8 cellular contexts compared by ENCODE assay signal in genomic region chr11:6320411-6321207, GRCh38. TPM values are rescaled to one million over a fixed set of nuclear protein-coding genes. Genes with fewer than 3 reads are reported as not detected.
DNase-seq lines count a peak whose midpoint lies in the region; ATAC-seq and TF ChIP-seq lines count a peak whose summit lies in the region.

Gene CAVIN3 (minus strand): TSS chr11:6320501. CDS start chr11:6320476, 25 bp downstream.

- peaks cover 6% of the 10 kb centered on the region for H3K27me3 ChIP-seq in effector memory CD4-positive, alpha-beta T cell (replicated peaks; ENCODE audit: control insufficient read depth, insufficient read depth, low read length, poor library complexity, severe bottlenecking)

- H3K27ac Mint-ChIP-seq in WTC11, result peak within 1 kb of the TSS; percentile 92
- H3K27ac Mint-ChIP-seq in stimulated activated naive B cell treated with anti-CD40 and anti-IgM and Interleukin-4, amounts not matched to agents 10 μg/mL and 1 μg/mL and 100 μg/mL, for 72 hours, result peak within 1 kb of the TSS; percentile 94

- no peaks in the 10 kb centered on the region for H3K9me3 ChIP-seq in effector memory CD4-positive, alpha-beta T cell (ENCODE audit: control insufficient read depth, low read length)

- no peak within 1 kb of the TSS for H3K27ac ChIP-seq in effector memory CD4-positive, alpha-beta T cell (ENCODE audit: insufficient read depth, low read length, poor library complexity, severe bottlenecking)

- H3K36me3 Mint-ChIP-seq in WTC11, result no peaks in the 10 kb centered on the region
- H3K36me3 Mint-ChIP-seq in stimulated activated naive B cell treated with anti-CD40 and anti-IgM and Interleukin-4, amounts not matched to agents 10 μg/mL and 1 μg/mL and 100 μg/mL, for 72 hours, result no peaks in the 10 kb centered on the region

- ATAC-seq in GM18517 (IDR thresholded peaks at IDR 0.05; ENCODE audit: unreplicated experiment), result peak; percentile 39
- peak; percentile 47 for ATAC-seq in HG02981 (IDR thresholded peaks at IDR 0.05; ENCODE audit: unreplicated experiment)
- peak; percentile 16 for ATAC-seq in WTC11
- ATAC-seq in stimulated activated naive B cell treated with anti-CD40 and anti-IgM and Interleukin-4, amounts not matched to agents 10 μg/mL and 1 μg/mL and 100 μg/mL, for 72 hours (replicated peaks), result peak; percentile 73 to 76

- no peaks in the 10 kb centered on the region for H3K36me3 ChIP-seq in effector memory CD4-positive, alpha-beta T cell (ENCODE audit: control insufficient read depth, insufficient read depth, low read length)

- peaks cover 59% of the 10 kb centered on the region for H3K4me1 Mint-ChIP-seq in WTC11
- H3K4me1 Mint-ChIP-seq in stimulated activated naive B cell treated with anti-CD40 and anti-IgM and Interleukin-4, amounts not matched to agents 10 μg/mL and 1 μg/mL and 100 μg/mL, for 72 hours, result peaks cover 18 to 36% of the 10 kb centered on the region in 2 donors

- POLR2A ChIA-PET in WTC11 (lab: Charles Lee), result interaction anchor here (0.8 to 2.6 kb wide), 5 partner anchors 22 to 227 kb away, joined by 3 to 9 read pairs (median 3); partner anchors contain the start of gene CCKBR

- H3K27me3 Mint-ChIP-seq in WTC11 (ENCODE audit: low read depth), result peaks cover 16% of the 10 kb centered on the region
- peaks cover 54 to 90% of the 10 kb centered on the region in 2 donors for H3K27me3 Mint-ChIP-seq in stimulated activated naive B cell treated with anti-CD40 and anti-IgM and Interleukin-4, amounts not matched to agents 10 μg/mL and 1 μg/mL and 100 μg/mL, for 72 hours

- TF ChIP-seq CTCF in WTC11 (IDR thresholded peaks at IDR 0.05), result no peak

- peak within 1 kb of the TSS; percentile 40 for H3K4me3 ChIP-seq in effector memory CD4-positive, alpha-beta T cell (ENCODE audit: insufficient read depth, low read depth, low read length, poor library complexity, severe bottlenecking)

- H3K9me3 Mint-ChIP-seq in WTC11, result no peaks in the 10 kb centered on the region
- H3K9me3 Mint-ChIP-seq in stimulated activated naive B cell treated with anti-CD40 and anti-IgM and Interleukin-4, amounts not matched to agents 10 μg/mL and 1 μg/mL and 100 μg/mL, for 72 hours, result peaks cover 0 to 1% of the 10 kb centered on the region in 2 donors

- CTCF ChIA-PET in WTC11 (lab: Charles Lee), result interaction anchor here (1.0 to 8.6 kb wide), 11 partner anchors 8 to 86 kb away, joined by 3 to 102 read pairs (median 9); partner anchors contain the start of gene FHIP1B

- DNase-seq in WTC11 (ENCODE audit: low spot score), result peak; percentile 71
- DNase-seq in effector memory CD4-positive, alpha-beta T cell, result no peak
- DNase-seq in lung microvascular endothelial cell (ENCODE audit: low read depth in 2 of 2), result peak; percentile 69 to 86
- DNase-seq in stimulated activated naive B cell treated with anti-CD40 and anti-IgM and Interleukin-4, amounts not matched to agents 10 μg/mL and 1 μg/mL and 100 μg/mL, for 72 hours, result peak; percentile 72
- DNase-seq in SHP77 treated with DMSO at 0.1 percent for 48 hours (lab: John Stamatoyannopoulos, UW), result no peak
- no peak for DNase-seq in NCI-H1048 (lab: John Stamatoyannopoulos, UW)

- peaks cover 9% of the 10 kb centered on the region for H3K4me1 ChIP-seq in effector memory CD4-positive, alpha-beta T cell (ENCODE audit: control insufficient read depth, insufficient read depth, low read length, poor library complexity, severe bottlenecking)

- H3K4me3 Mint-ChIP-seq in WTC11, result peak within 1 kb of the TSS; percentile 77
- peak within 1 kb of the TSS; percentile 82 to 83 for H3K4me3 Mint-ChIP-seq in stimulated activated naive B cell treated with anti-CD40 and anti-IgM and Interleukin-4, amounts not matched to agents 10 μg/mL and 1 μg/mL and 100 μg/mL, for 72 hours

TF ChIP-seq in WTC11, 78 proteins besides CTCF, POLR2A, EP300 and RAD21:
- peak; percentile 3; the same call in 1 of the 2 replicates for TF ChIP-seq CREB1 (CRISPR knock-in tag; IDR thresholded peaks at IDR 0.05)
- 0 out of 2 replicates have a peak, but pooled peaks have one; percentile 6 for TF ChIP-seq ESRRA (CRISPR knock-in tag; IDR thresholded peaks at IDR 0.05; ENCODE audit: borderline replicate concordance)
- peak; percentile 14; the same call in 1 of the 2 replicates for TF ChIP-seq USF2 (CRISPR knock-in tag; IDR thresholded peaks at IDR 0.05)
- no peak for TF ChIP-seq ERG (CRISPR knock-in tag; IDR thresholded peaks at IDR 0.05)
- TF ChIP-seq ZNF423 (CRISPR knock-in tag; IDR thresholded peaks at IDR 0.05), result peak; percentile 92
- TF ChIP-seq ZNF281 (CRISPR knock-in tag; IDR thresholded peaks at IDR 0.05), result 0 out of 2 replicates have a peak, but pooled peaks have one; percentile 7
- TF ChIP-seq FOXK1 (CRISPR knock-in tag; IDR thresholded peaks at IDR 0.05), result no peak
- TF ChIP-seq EMX1 (CRISPR knock-in tag; IDR thresholded peaks at IDR 0.05), result peak; percentile 31; the same call in 1 of the 2 replicates
- peak; percentile 17; the same call in 1 of the 2 replicates for TF ChIP-seq ZNF232 (CRISPR knock-in tag; IDR thresholded peaks at IDR 0.05)

RNA-seq across cellular contexts. Expression of gene CAVIN3, which starts in this region (rescaled TPM):
- 27.3 to 41.5 TPM (median 28.0 TPM) in 3 replicates for total RNA-seq in WTC11 (2021)
- 43.1 and 201 TPM in 2 replicates for total RNA-seq in lung microvascular endothelial cell

Comparison
In these comparisons a context has a peak if more than half of its experiments do, and no peak if none do; other contexts are left out.
1. ATAC-seq: peak in every context shown above with its lines; median percentile 74 in stimulated activated naive B cell treated with anti-CD40 and anti-IgM and Interleukin-4, amounts not matched to agents 10 μg/mL and 1 μg/mL and 100 μg/mL, for 72 hours; 47 in HG02981; 39 in GM18517; 16 in WTC11.
2. DNase-seq: peak in WTC11 (single experiment), lung microvascular endothelial cell (2 of 2) and stimulated activated naive B cell treated with anti-CD40 and anti-IgM and Interleukin-4, amounts not matched to agents 10 μg/mL and 1 μg/mL and 100 μg/mL, for 72 hours (single experiment); none in effector memory CD4-positive, alpha-beta T cell (0 of 3), SHP77 treated with DMSO at 0.1 percent for 48 hours (single experiment) and NCI-H1048 (single experiment).